ENCODE assay signal across 19 cellular contexts in genomic region chr4:83440148-83440814, GRCh38.
"Had no signal": no experiment of that assay in that cellular context is flagged by ENCODE, and none has a peak within 500 bp of the region (broad histone marks: within the 10 kb centered on the region; RNA-seq: fewer than 3 reads in every experiment).

No MANE protein-coding gene starts in this region.

- H3K9me3 ChIP-seq: neutrophil had no signal

- H3K4me1 Mint-ChIP-seq: endodermal cell; stimulated activated effector memory CD8-positive, alpha-beta T cell treated with anti-CD3 and anti-CD28 coated beads, Interleukin-12 subunit alpha, Interleukin-12 subunit beta, amount 100 ng/mL, for 72 hours had no signal

- H3K4me3 Mint-ChIP-seq: activated CD4-positive, alpha-beta memory T cell treated with anti-CD3 and anti-CD28 coated beads for 36 hours; activated naive CD8-positive, alpha-beta T cell treated with anti-CD3 and anti-CD28 coated beads for 36 hours; activated T-cell treated with anti-CD3 and anti-CD28 coated beads, Interleukin-2, amount 50 U/mL, for 4 hours; endodermal cell; stimulated activated effector memory CD8-positive, alpha-beta T cell treated with anti-CD3 and anti-CD28 coated beads, Interleukin-12 subunit alpha, Interleukin-12 subunit beta, amount 100 ng/mL, for 72 hours; T-helper 2 cell treated with Interferon-gamma antibody and Interleukin-4, amounts not matched to agents 5 μg/mL and 100 μg/mL, for 36 hours had no signal

- H3K4me3 ChIP-seq: smooth muscle cell had no signal

- H3K4me2 ChIP-seq: smooth muscle cell had no signal

- H3K9me3 Mint-ChIP-seq: activated CD4-positive, alpha-beta memory T cell treated with anti-CD3 and anti-CD28 coated beads for 36 hours; activated naive CD8-positive, alpha-beta T cell treated with anti-CD3 and anti-CD28 coated beads for 36 hours; activated T-cell treated with anti-CD3 and anti-CD28 coated beads, Interleukin-2, amount 50 U/mL, for 4 hours; endodermal cell; naive thymus-derived CD8-positive, alpha-beta T cell; stimulated activated effector memory CD8-positive, alpha-beta T cell treated with anti-CD3 and anti-CD28 coated beads, Interleukin-12 subunit alpha, Interleukin-12 subunit beta, amount 100 ng/mL, for 72 hours; T-helper 2 cell treated with Interferon-gamma antibody and Interleukin-4, amounts not matched to agents 5 μg/mL and 100 μg/mL, for 36 hours had no signal

- ATAC-seq: activated T-cell treated with anti-CD3 and anti-CD28 coated beads, Interleukin-2, amount 50 U/mL, for 4 hours; naive thymus-derived CD8-positive, alpha-beta T cell; stimulated activated effector memory CD8-positive, alpha-beta T cell treated with anti-CD3 and anti-CD28 coated beads, Interleukin-12 subunit alpha, Interleukin-12 subunit beta, amount 100 ng/mL, for 72 hours had no signal

- H3K27me3 ChIP-seq: brain microvascular endothelial cell, neutrophil had no signal

- H3K27ac Mint-ChIP-seq: activated CD4-positive, alpha-beta memory T cell treated with anti-CD3 and anti-CD28 coated beads for 36 hours; activated naive CD8-positive, alpha-beta T cell treated with anti-CD3 and anti-CD28 coated beads for 36 hours; endodermal cell; stimulated activated effector memory CD8-positive, alpha-beta T cell treated with anti-CD3 and anti-CD28 coated beads, Interleukin-12 subunit alpha, Interleukin-12 subunit beta, amount 100 ng/mL, for 72 hours; T-helper 2 cell treated with Interferon-gamma antibody and Interleukin-4, amounts not matched to agents 5 μg/mL and 100 μg/mL, for 36 hours had no signal

- H3K27ac ChIP-seq: brain microvascular endothelial cell, neutrophil had no signal

- H3K36me3 ChIP-seq: brain microvascular endothelial cell had no signal

- DNase-seq: activated CD4-positive, alpha-beta memory T cell treated with anti-CD3 and anti-CD28 coated beads for 36 hours; activated CD4-positive, alpha-beta T cell treated with anti-CD3 and anti-CD28 coated beads for 1 hour; activated effector memory CD4-positive, alpha-beta T cell treated with anti-CD3 and anti-CD28 coated beads, Interleukin-2, amount 50 U/mL, for 16 hours; activated naive CD8-positive, alpha-beta T cell treated with anti-CD3 and anti-CD28 coated beads for 36 hours; activated T-cell treated with anti-CD3 and anti-CD28 coated beads, Interleukin-2, amount 50 U/mL, for 4 hours; brain microvascular endothelial cell; dermis blood vessel endothelial cell; endodermal cell; erythroblast; hippocampal formation; midbrain; naive thymus-derived CD8-positive, alpha-beta T cell; posterior cingulate gyrus; substantia nigra; trophoblast cell had no signal

- H3K27me3 Mint-ChIP-seq: activated CD4-positive, alpha-beta memory T cell treated with anti-CD3 and anti-CD28 coated beads for 36 hours; activated naive CD8-positive, alpha-beta T cell treated with anti-CD3 and anti-CD28 coated beads for 36 hours; naive thymus-derived CD8-positive, alpha-beta T cell had no signal
